ENCODE assay signal across 1 cellular context in genomic region chr10:92573091-92573797, GRCh38.
A peak's percentile ranks its signal among the peaks of the same experiment; 100 is the strongest.
TF ChIP-seq lines count a peak whose summit lies in the region.

No MANE protein-coding gene starts in this region.

TF ChIP-seq in H1, 55 proteins besides CTCF, POLR2A, EP300 and RAD21:
- TF ChIP-seq TAF1 (IDR thresholded peaks at IDR 0.05; ENCODE audit: low read depth, low read length) (0 out of 2 replicates have a peak, but pooled peaks have one; percentile 11), MAFK (IDR thresholded peaks at IDR 0.05; ENCODE audit: low read depth, low read length) (no peak), TAF7 (optimal IDR thresholded peaks at IDR 0.05; ENCODE audit: borderline replicate concordance, low read depth, low read length) (peak; percentile 7)
